In genomic region chr18:9933865-9934264, GRCh38 we compare ENCODE assay signal across 1 cellular context.
A peak's percentile ranks its signal among the peaks of the same experiment; 100 is the strongest.
TF ChIP-seq lines count a peak whose summit lies in the region.

No MANE protein-coding gene starts in this region.

TF ChIP-seq in HepG2, 621 proteins besides CTCF, POLR2A, EP300 and RAD21:
- 0 out of 2 replicates have a peak, but pooled peaks have one; percentile 1 for TF ChIP-seq CEBPB (IDR thresholded peaks at IDR 0.05; ENCODE audit: borderline replicate concordance, low read depth, low read length)
- TF ChIP-seq NFIC (IDR thresholded peaks at IDR 0.05; ENCODE audit: low read length) = no peak
- TF ChIP-seq MAF1 (CRISPR knock-in tag; IDR thresholded peaks at IDR 0.05; ENCODE audit: borderline replicate concordance) = no peak
